Comparison of ENCODE assay signal across 16 cellular contexts in the genomic region with DNA sequence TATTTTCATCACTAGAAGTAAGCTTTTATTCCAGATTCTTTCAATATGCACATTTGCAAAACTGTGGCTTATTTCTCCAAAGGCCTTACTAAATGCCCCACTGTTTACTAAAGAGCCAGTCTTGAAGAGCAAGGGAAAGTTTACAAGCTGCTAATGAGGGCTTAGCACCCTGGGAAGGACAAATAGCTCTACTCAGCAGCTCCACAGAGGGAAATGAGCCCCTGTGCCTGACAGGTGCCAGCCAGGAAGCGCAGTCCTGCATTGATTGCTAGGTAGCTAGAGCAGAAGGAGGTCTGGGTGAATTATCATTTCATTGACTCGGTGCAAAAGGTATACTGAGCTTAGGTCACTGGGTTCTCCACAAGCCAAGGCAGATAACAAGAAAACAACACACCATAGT.
"Had no signal": no experiment of that assay in that cellular context is flagged by ENCODE, and none has a peak within 500 bp of the region (broad histone marks: within the 10 kb centered on the region; RNA-seq: fewer than 3 reads in every experiment).

No MANE protein-coding gene starts in this region.

- DNase-seq: erythroblast; foreskin keratinocyte; kidney glomerular epithelial cell; naive thymus-derived CD4-positive, alpha-beta T cell; nephron progenitor cell; psoas muscle; retina; right lobe of liver; stimulated activated CD4-positive, alpha-beta T cell treated with anti-CD3 and anti-CD28 coated beads, Interleukin-2, amount 100 ng/mL, for 24 hours; stimulated activated CD4-positive, alpha-beta T cell treated with anti-CD3 and anti-CD28 coated beads, Interleukin-4, amount 100 ng/mL, for 4 hours; stimulated activated naive B cell treated with anti-CD40 and anti-IgM and Interleukin-4, amounts not matched to agents 10 μg/mL and 1 μg/mL and 100 μg/mL, for 72 hours; stimulated activated naive CD8-positive, alpha-beta T cell treated with anti-CD3 and anti-CD28 coated beads, Interleukin-15, amount 100 ng/mL, for 72 hours; testis; transverse colon had no signal

- H3K27ac ChIP-seq: foreskin keratinocyte, neutrophil, psoas muscle, right lobe of liver, testis, transverse colon had no signal

- H3K4me3 ChIP-seq: psoas muscle, right lobe of liver, testis, transverse colon had no signal

- H3K9me3 Mint-ChIP-seq: dendritic cell treated with granulocyte-macrophage colony-stimulating factor and Interleukin-4, amounts not matched to agents 40 ng/mL and 50 ng/mL, for 4 days had no signal

- H3K9me3 ChIP-seq: neutrophil, psoas muscle, right lobe of liver, testis, transverse colon had no signal

- H3K36me3 Mint-ChIP-seq: naive thymus-derived CD4-positive, alpha-beta T cell; stimulated activated naive B cell treated with anti-CD40 and anti-IgM and Interleukin-4, amounts not matched to agents 10 μg/mL and 1 μg/mL and 100 μg/mL, for 72 hours had no signal

- H3K4me1 ChIP-seq: foreskin keratinocyte, psoas muscle, right lobe of liver, testis, transverse colon had no signal

- H3K4me1 Mint-ChIP-seq: naive thymus-derived CD4-positive, alpha-beta T cell; nephron progenitor cell had no signal

- H3K27ac Mint-ChIP-seq: dendritic cell treated with granulocyte-macrophage colony-stimulating factor and Interleukin-4, amounts not matched to agents 40 ng/mL and 50 ng/mL, for 4 days; naive thymus-derived CD4-positive, alpha-beta T cell; nephron progenitor cell; stimulated activated naive B cell treated with anti-CD40 and anti-IgM and Interleukin-4, amounts not matched to agents 10 μg/mL and 1 μg/mL and 100 μg/mL, for 72 hours had no signal

- H3K36me3 ChIP-seq: neutrophil, right lobe of liver, transverse colon had no signal

- ATAC-seq: foreskin keratinocyte; naive thymus-derived CD4-positive, alpha-beta T cell; psoas muscle; right lobe of liver; stimulated activated naive B cell treated with anti-CD40 and anti-IgM and Interleukin-4, amounts not matched to agents 10 μg/mL and 1 μg/mL and 100 μg/mL, for 72 hours; stimulated activated naive CD8-positive, alpha-beta T cell treated with anti-CD3 and anti-CD28 coated beads, Interleukin-15, amount 100 ng/mL, for 72 hours had no signal

- H3K4me3 Mint-ChIP-seq: dendritic cell treated with granulocyte-macrophage colony-stimulating factor and Interleukin-4, amounts not matched to agents 40 ng/mL and 50 ng/mL, for 4 days; naive thymus-derived CD4-positive, alpha-beta T cell; nephron progenitor cell; stimulated activated naive B cell treated with anti-CD40 and anti-IgM and Interleukin-4, amounts not matched to agents 10 μg/mL and 1 μg/mL and 100 μg/mL, for 72 hours; stimulated activated naive CD8-positive, alpha-beta T cell treated with anti-CD3 and anti-CD28 coated beads, Interleukin-15, amount 100 ng/mL, for 72 hours had no signal

- H3K27me3 ChIP-seq: foreskin keratinocyte, neutrophil, right lobe of liver, testis had no signal
